7 cellular contexts compared by ENCODE assay signal in genomic region chr1:26597629-26598039, GRCh38.
DNase-seq lines count a peak whose midpoint lies in the region; TF ChIP-seq lines count a peak whose summit lies in the region.

No MANE protein-coding gene starts in this region.

- no peaks in the 10 kb centered on the region; the same call in 1 of the 2 replicates for H3K27me3 ChIP-seq in KMS-11 (ENCODE audit: insufficient read depth, low read depth)

- H3K4me2 ChIP-seq in KMS-11: no peak overlapping the region

- H3K4me3 ChIP-seq in KMS-11 (IDR thresholded peaks at IDR 0.05; ENCODE audit: insufficient read depth, low read depth, low read length) (no peak overlapping the region), epithelial cell of esophagus (ENCODE audit: low read length) (no peak overlapping the region)

- peaks cover 8% of the 10 kb centered on the region for H3K4me1 ChIP-seq in KMS-11 (ENCODE audit: low read depth, poor library complexity, severe bottlenecking)

- POLR2A ChIA-PET in RWPE1 (lab: Yijun Ruan, JAX; ENCODE audit: low non-redundant PET): no interaction called here

- H3K36me3 Mint-ChIP-seq in neural crest cell (ENCODE audit: low read depth): no peaks in the 10 kb centered on the region

- peak; percentile 72 for TF ChIP-seq CTCF in KMS-11 (conservative IDR thresholded peaks at IDR 0.05; ENCODE audit: low read depth, low read length)
- peak; percentile 76 for TF ChIP-seq CTCF in RWPE1 (conservative IDR thresholded peaks at IDR 0.05; ENCODE audit: low read depth)
- TF ChIP-seq CTCF in epithelial cell of esophagus (IDR thresholded peaks at IDR 0.05; ENCODE audit: insufficient read depth, low read depth, low read length, missing control alignments): peak; percentile 61
- TF ChIP-seq CTCF in neural crest cell (conservative IDR thresholded peaks at IDR 0.05): peak; percentile 73

- no peaks in the 10 kb centered on the region for H3K27me3 Mint-ChIP-seq in neural crest cell (ENCODE audit: low read depth)

- DNase-seq in EH (ENCODE audit: low read depth): peak; percentile 62
- DNase-seq in RWPE1 (ENCODE audit: low spot score): peak; percentile 49
- peak; percentile 67 for DNase-seq in epithelial cell of esophagus (ENCODE audit: low read depth)
- no peak for DNase-seq in neural crest cell (ENCODE audit: low read depth, low spot score)
- DNase-seq in NK-92 treated with Interleukin-12 subunit alpha and Interleukin-12 subunit beta, amount 100 ng/mL, for 24 hours (lab: John Stamatoyannopoulos, UW): no peak
- DNase-seq in activated effector memory CD4-positive, alpha-beta T cell treated with anti-CD3 and anti-CD28 coated beads, Interleukin-2, amount 50 U/mL, for 16 hours: no peak

- H3K27ac ChIP-seq in KMS-11 (no peak overlapping the region), RWPE1 (no peak overlapping the region)

- H3K4me3 Mint-ChIP-seq in neural crest cell: no peak overlapping the region

- CTCF ChIA-PET in RWPE1 (lab: Yijun Ruan, JAX): interaction anchor here (0.5 to 8.5 kb wide), 5 partner anchors 18 to 645 kb away, joined by 3 to 96 read pairs (median 4); partner anchors contain the start of gene PIGV

- H2AFZ ChIP-seq in KMS-11 (ENCODE audit: low read depth): no peak overlapping the region

- H3K36me3 ChIP-seq in KMS-11 (ENCODE audit: insufficient read depth): no peaks in the 10 kb centered on the region

- no peaks in the 10 kb centered on the region for H3K9me3 Mint-ChIP-seq in neural crest cell

- H3K27ac Mint-ChIP-seq in neural crest cell (ENCODE audit: unreplicated experiment): no peak overlapping the region

- no peaks in the 10 kb centered on the region for H3K79me2 ChIP-seq in KMS-11 (ENCODE audit: insufficient read depth, low read depth)

- H3K9ac ChIP-seq in KMS-11: no peak overlapping the region

- H4K20me1 ChIP-seq in KMS-11 (ENCODE audit: insufficient read depth): no peaks in the 10 kb centered on the region

- H3K4me1 Mint-ChIP-seq in neural crest cell: peaks cover 10% of the 10 kb centered on the region

Comparison
In these comparisons a context has a peak if more than half of its experiments do, and no peak if none do; other contexts are left out.
1. DNase-seq: peak in EH (single experiment), RWPE1 (single experiment) and epithelial cell of esophagus (single experiment); none in neural crest cell (single experiment), NK-92 treated with Interleukin-12 subunit alpha and Interleukin-12 subunit beta, amount 100 ng/mL, for 24 hours (single experiment) and activated effector memory CD4-positive, alpha-beta T cell treated with anti-CD3 and anti-CD28 coated beads, Interleukin-2, amount 50 U/mL, for 16 hours (single experiment).
2. Peak in every context shown above with its lines, with median percentiles within 50 percentile points of each other: CTCF ChIP-seq.